37 cellular contexts compared by ENCODE assay signal in the genomic region with DNA sequence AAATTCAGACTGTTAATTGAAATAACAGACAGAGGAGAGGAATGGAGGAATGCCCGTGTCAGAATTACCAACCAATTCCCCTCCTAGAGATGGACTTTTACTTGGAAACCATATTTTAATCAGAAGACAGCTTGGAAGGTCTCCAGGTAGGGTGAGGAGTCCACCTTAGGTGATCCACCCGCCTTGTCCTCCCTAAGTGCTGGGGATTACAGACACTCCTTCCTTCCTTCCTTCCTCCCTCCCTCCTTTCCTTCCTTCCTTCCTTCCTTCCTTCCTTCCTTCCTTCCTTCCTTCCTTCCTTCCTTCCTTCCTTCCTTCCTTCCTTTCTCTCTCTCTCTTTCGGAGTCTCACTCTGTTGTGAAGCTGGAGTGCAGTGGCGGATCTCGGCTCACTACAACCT.
"Had no signal": no experiment of that assay in that cellular context is flagged by ENCODE, and none has a peak within 500 bp of the region (broad histone marks: within the 10 kb centered on the region; RNA-seq: fewer than 3 reads in every experiment).

No MANE protein-coding gene starts in this region.

- H3K36me3 ChIP-seq: ascending aorta, cardiac muscle cell had no signal

- H3K27me3 Mint-ChIP-seq: activated B cell treated with CpG ODN at 0.5 μM for 24 hours had no signal

- H3K27ac ChIP-seq: ascending aorta, cardiac muscle cell, VCaP had no signal

- H3K4me3 Mint-ChIP-seq: activated B cell treated with CpG ODN at 0.5 μM for 24 hours; activated CD4-positive, alpha-beta memory T cell treated with anti-CD3 and anti-CD28 coated beads, Interleukin-2, amount 10 ng/mL, durations not matched to agents 7 days and 5 days; activated CD8-positive, alpha-beta memory T cell treated with anti-CD3 and anti-CD28 coated beads, Interleukin-2, amount 10 ng/mL, durations not matched to agents 7 days and 5 days; activated CD8-positive, alpha-beta T cell treated with anti-CD3 and anti-CD28 coated beads, Interleukin-2, amount 10 ng/mL, durations not matched to agents 7 days and 5 days; activated naive CD4-positive, alpha-beta T cell treated with anti-CD3 and anti-CD28 coated beads, Interleukin-2, amount 10 ng/mL, durations not matched to agents 7 days and 5 days; activated naive CD4-positive, alpha-beta T cell treated with anti-CD3 and anti-CD28 coated beads, Interleukin-2, amount 50 U/mL, for 24 hours; activated naive CD8-positive, alpha-beta T cell; activated naive CD8-positive, alpha-beta T cell treated with anti-CD3 and anti-CD28 coated beads, Interleukin-2, amount 10 ng/mL, durations not matched to agents 7 days and 5 days; activated naive CD8-positive, alpha-beta T cell treated with anti-CD3 and anti-CD28 coated beads, Interleukin-2, amount 50 U/mL, for 24 hours; activated T-cell treated with anti-CD3 and anti-CD28 coated beads, Interleukin-2, amount 50 U/mL, for 24 hours; brain; central memory CD8-positive, alpha-beta T cell; T-helper 1 cell treated with Interleukin-12 subunit alpha and Interleukin-12 subunit beta and Interleukin-4 antibody, amounts not matched to agents 30 μg/mL and 1 μg/mL, for 36 hours; T-helper 2 cell treated with Interferon-gamma antibody and Interleukin-4, amounts not matched to agents 5 μg/mL and 100 μg/mL, for 36 hours had no signal

- H3K9me3 ChIP-seq: ascending aorta had no signal

- DNase-seq: activated B cell treated with CpG ODN at 0.5 μM for 24 hours; activated CD4-positive, alpha-beta memory T cell treated with anti-CD3 and anti-CD28 coated beads, Interleukin-2, amount 10 ng/mL, durations not matched to agents 7 days and 5 days; activated CD4-positive, alpha-beta T cell treated with anti-CD3 and anti-CD28 coated beads for 48 hours; activated CD4-positive, alpha-beta T cell treated with anti-CD3 and anti-CD28 coated beads, Interleukin-2, amount 50 U/mL, for 1 hour; activated CD4-positive, alpha-beta T cell treated with anti-CD3 and anti-CD28 coated beads, Interleukin-2, amount 50 U/mL, for 4 hours; activated CD4-positive, CD25-positive, alpha-beta regulatory T cell treated with anti-CD3 and anti-CD28 coated beads, Interleukin-2, amount 50 U/mL, for 72 hours; activated CD8-positive, alpha-beta memory T cell treated with anti-CD3 and anti-CD28 coated beads for 24 hours; activated CD8-positive, alpha-beta memory T cell treated with anti-CD3 and anti-CD28 coated beads, Interleukin-2, amount 10 ng/mL, durations not matched to agents 7 days and 5 days; activated CD8-positive, alpha-beta memory T cell treated with anti-CD3 and anti-CD28 coated beads, Interleukin-2, amount 50 U/mL, for 48 hours; activated CD8-positive, alpha-beta T cell treated with anti-CD3 and anti-CD28 coated beads, Interleukin-2, amount 10 ng/mL, durations not matched to agents 7 days and 5 days; activated effector memory CD4-positive, alpha-beta T cell treated with Interleukin-2 at 50 U/mL for 16 hours; activated gamma-delta T cell; activated naive CD4-positive, alpha-beta T cell treated with anti-CD3 and anti-CD28 coated beads, Interleukin-2, amount 10 ng/mL, durations not matched to agents 7 days and 5 days; activated naive CD4-positive, alpha-beta T cell treated with Interleukin-2 at 50 U/mL for 16 hours; activated naive CD8-positive, alpha-beta T cell treated with anti-CD3 and anti-CD28 coated beads, Interleukin-2, amount 10 ng/mL, durations not matched to agents 7 days and 5 days; activated naive CD8-positive, alpha-beta T cell treated with anti-CD3 and anti-CD28 coated beads, Interleukin-2, amount 50 U/mL, for 24 hours; activated T-cell treated with anti-CD3 and anti-CD28 coated beads, Interleukin-2, amount 50 U/mL, for 24 hours; activated T-cell treated with anti-CD3 and anti-CD28 coated beads, Interleukin-2, amount 50 U/mL, for 48 hours; amygdala; anterior cingulate cortex; caudate nucleus; cerebellar nuclear complex; T-helper 1 cell; T-helper 2 cell; T-helper 9 cell had no signal

- H3K9me3 Mint-ChIP-seq: activated B cell treated with CpG ODN at 0.5 μM for 24 hours; activated CD4-positive, alpha-beta memory T cell treated with anti-CD3 and anti-CD28 coated beads, Interleukin-2, amount 10 ng/mL, durations not matched to agents 7 days and 5 days; activated naive CD4-positive, alpha-beta T cell treated with anti-CD3 and anti-CD28 coated beads, Interleukin-2, amount 10 ng/mL, durations not matched to agents 7 days and 5 days; activated naive CD4-positive, alpha-beta T cell treated with anti-CD3 and anti-CD28 coated beads, Interleukin-2, amount 50 U/mL, for 24 hours; activated naive CD8-positive, alpha-beta T cell treated with anti-CD3 and anti-CD28 coated beads, Interleukin-2, amount 10 ng/mL, durations not matched to agents 7 days and 5 days; activated naive CD8-positive, alpha-beta T cell treated with anti-CD3 and anti-CD28 coated beads, Interleukin-2, amount 50 U/mL, for 24 hours; activated T-cell treated with anti-CD3 and anti-CD28 coated beads, Interleukin-2, amount 50 U/mL, for 24 hours; activated T-helper 2 cell treated with anti-CD3 and anti-CD28 coated beads, Interferon-gamma antibody, Interleukin-2, Interleukin-4, amounts not matched to agents 10 μg/mL and 5 μg/mL and 100 μg/mL, durations not matched to agents 14 hours and 24 hours and 36 hours; brain; central memory CD8-positive, alpha-beta T cell; T-helper 1 cell treated with Interleukin-12 subunit alpha and Interleukin-12 subunit beta and Interleukin-4 antibody, amounts not matched to agents 30 μg/mL and 1 μg/mL, for 36 hours; T-helper 2 cell treated with Interferon-gamma antibody and Interleukin-4, amounts not matched to agents 5 μg/mL and 100 μg/mL, for 36 hours had no signal

- FAIRE-seq: bronchial epithelial cell, TTC549 had no signal

- H3K36me3 Mint-ChIP-seq: activated CD8-positive, alpha-beta memory T cell treated with anti-CD3 and anti-CD28 coated beads, Interleukin-2, amount 10 ng/mL, durations not matched to agents 7 days and 5 days; activated naive CD4-positive, alpha-beta T cell treated with anti-CD3 and anti-CD28 coated beads, Interleukin-2, amount 10 ng/mL, durations not matched to agents 7 days and 5 days; activated naive CD4-positive, alpha-beta T cell treated with anti-CD3 and anti-CD28 coated beads, Interleukin-2, amount 50 U/mL, for 24 hours; activated naive CD8-positive, alpha-beta T cell; activated naive CD8-positive, alpha-beta T cell treated with anti-CD3 and anti-CD28 coated beads, Interleukin-2, amount 10 ng/mL, durations not matched to agents 7 days and 5 days; brain had no signal

- H3K4me3 ChIP-seq: ascending aorta, cardiac muscle cell had no signal

- H3K27ac Mint-ChIP-seq: activated B cell treated with CpG ODN at 0.5 μM for 24 hours; activated CD4-positive, alpha-beta memory T cell treated with anti-CD3 and anti-CD28 coated beads, Interleukin-2, amount 10 ng/mL, durations not matched to agents 7 days and 5 days; activated CD8-positive, alpha-beta memory T cell treated with anti-CD3 and anti-CD28 coated beads, Interleukin-2, amount 10 ng/mL, durations not matched to agents 7 days and 5 days; activated CD8-positive, alpha-beta T cell treated with anti-CD3 and anti-CD28 coated beads, Interleukin-2, amount 10 ng/mL, durations not matched to agents 7 days and 5 days; activated naive CD4-positive, alpha-beta T cell treated with anti-CD3 and anti-CD28 coated beads, Interleukin-2, amount 10 ng/mL, durations not matched to agents 7 days and 5 days; activated naive CD4-positive, alpha-beta T cell treated with anti-CD3 and anti-CD28 coated beads, Interleukin-2, amount 50 U/mL, for 24 hours; activated naive CD8-positive, alpha-beta T cell; activated naive CD8-positive, alpha-beta T cell treated with anti-CD3 and anti-CD28 coated beads, Interleukin-2, amount 10 ng/mL, durations not matched to agents 7 days and 5 days; activated naive CD8-positive, alpha-beta T cell treated with anti-CD3 and anti-CD28 coated beads, Interleukin-2, amount 50 U/mL, for 24 hours; activated T-cell treated with anti-CD3 and anti-CD28 coated beads, Interleukin-2, amount 50 U/mL, for 24 hours; activated T-helper 2 cell treated with anti-CD3 and anti-CD28 coated beads, Interferon-gamma antibody, Interleukin-2, Interleukin-4, amounts not matched to agents 10 μg/mL and 5 μg/mL and 100 μg/mL, durations not matched to agents 14 hours and 24 hours and 36 hours; brain; T-helper 1 cell treated with Interleukin-12 subunit alpha and Interleukin-12 subunit beta and Interleukin-4 antibody, amounts not matched to agents 30 μg/mL and 1 μg/mL, for 36 hours; T-helper 2 cell treated with Interferon-gamma antibody and Interleukin-4, amounts not matched to agents 5 μg/mL and 100 μg/mL, for 36 hours had no signal

- H3K4me1 Mint-ChIP-seq: activated B cell treated with CpG ODN at 0.5 μM for 24 hours; activated naive CD4-positive, alpha-beta T cell treated with anti-CD3 and anti-CD28 coated beads, Interleukin-2, amount 50 U/mL, for 24 hours; central memory CD8-positive, alpha-beta T cell had no signal
